In genomic region chr21:44548922-44549321, GRCh38 we compare ENCODE assay signal across 1 cellular context.
TF ChIP-seq lines count a peak whose summit lies in the region.

No MANE protein-coding gene starts in this region.

TF ChIP-seq in SK-N-SH, 30 proteins besides CTCF, POLR2A, EP300 and RAD21 (continued from another document):
- no peak for TF ChIP-seq USF2 (IDR thresholded peaks at IDR 0.05; ENCODE audit: borderline replicate concordance, low read depth, low read length)
- no peak for TF ChIP-seq MXI1 (IDR thresholded peaks at IDR 0.05; ENCODE audit: low read depth, low read length)
- TF ChIP-seq CHD2 (IDR thresholded peaks at IDR 0.05; ENCODE audit: low read length, partially characterized antibody) = no peak
- TF ChIP-seq SIN3A (IDR thresholded peaks at IDR 0.05; ENCODE audit: borderline replicate concordance, low read depth, low read length) = no peak
- TF ChIP-seq PBX3 (IDR thresholded peaks at IDR 0.05) = no peak
- no peak for TF ChIP-seq GABPA (IDR thresholded peaks at IDR 0.05; ENCODE audit: low read depth)
- TF ChIP-seq FOXJ3 (CRISPR knock-in tag; IDR thresholded peaks at IDR 0.05) = no peak
